ENCODE assay signal across 25 cellular contexts in the genomic region with DNA sequence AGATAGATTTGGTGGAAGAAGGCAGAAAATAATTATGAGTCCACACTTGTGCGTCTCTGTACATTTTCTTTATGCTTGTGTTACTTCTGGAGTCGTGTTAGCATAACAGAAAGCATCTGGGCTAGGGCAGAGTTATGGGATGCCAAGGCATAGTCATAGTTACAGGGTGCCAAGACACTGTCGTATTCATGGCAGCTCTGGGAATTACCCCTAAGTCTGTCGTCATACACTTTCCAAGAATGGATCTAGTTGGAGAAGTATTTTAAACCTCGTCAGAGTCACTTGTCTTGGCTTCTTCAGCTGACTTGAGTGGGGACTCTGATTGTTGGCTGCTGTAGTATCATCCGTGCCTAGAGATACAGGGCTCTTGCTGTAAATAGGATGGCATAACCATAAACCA. TPM values are rescaled to one million over a fixed set of nuclear protein-coding genes. Genes with fewer than 3 reads are reported as not detected.
DNase-seq lines count a peak whose midpoint lies in the region; ATAC-seq and TF ChIP-seq lines count a peak whose summit lies in the region.
"Had no signal": no experiment of that assay in that cellular context is flagged by ENCODE, and none has a peak within 500 bp of the region (broad histone marks: within the 10 kb centered on the region; RNA-seq: fewer than 3 reads in every experiment).

No MANE protein-coding gene starts in this region.

- CTCF ChIA-PET in activated CD4-positive, alpha-beta T cell treated with anti-CD3 and anti-CD28 coated beads for 36 hours (lab: Charles Lee): interaction anchor here (0.7 to 11.5 kb wide), 5 partner anchors 13 to 209 kb away, joined by 3 to 132 read pairs (median 6); no protein-coding TSS in a partner anchor
- CTCF ChIA-PET in CD4-positive, alpha-beta T cell (lab: Charles Lee): interaction anchor here (0.8 to 2.5 kb wide), 4 partner anchors 11 to 28 kb away, joined by 3 to 10 read pairs (median 7); a partner anchor contains a TSS
- CTCF ChIA-PET in T-cell (lab: Charles Lee): interaction anchor here (0.6 kb wide), 2 partner anchors 10 to 144 kb away, joined by 3 read pairs; no protein-coding TSS in a partner anchor

- H3K9me3 ChIP-seq in CD4-positive, alpha-beta T cell (ENCODE audit: control insufficient read depth, low read length): no peaks in the 10 kb centered on the region
- no peaks in the 10 kb centered on the region for H3K9me3 ChIP-seq in prostate gland
- H3K9me3 ChIP-seq: body of pancreas had no signal

- H3K9me3 Mint-ChIP-seq in activated CD4-positive, alpha-beta T cell treated with anti-CD3 and anti-CD28 coated beads for 36 hours (ENCODE audit: low read depth): peaks cover 3% of the 10 kb centered on the region
- no peaks in the 10 kb centered on the region for H3K9me3 Mint-ChIP-seq in CD4-positive, alpha-beta T cell
- peaks cover 0 to 2% (median 0%) of the 10 kb centered on the region in 3 donors for H3K9me3 Mint-ChIP-seq in T-cell
- no peaks in the 10 kb centered on the region for H3K9me3 Mint-ChIP-seq in effector memory CD8-positive, alpha-beta T cell
- H3K9me3 Mint-ChIP-seq: type B pancreatic cell had no signal

- POLR2A ChIA-PET in activated CD4-positive, alpha-beta T cell treated with anti-CD3 and anti-CD28 coated beads for 36 hours (lab: Charles Lee): no interaction called here
- POLR2A ChIA-PET in CD4-positive, alpha-beta T cell (lab: Charles Lee): interaction anchor here (2.4 to 5.1 kb wide), 4 partner anchors 12 to 28 kb away, joined by 7 to 27 read pairs (median 14); a partner anchor contains a TSS
- POLR2A ChIA-PET in T-cell (lab: Charles Lee): interaction anchor here in 1 of 2 donors (0.9 kb wide), 1 partner anchor 13 kb away, joined by 3 read pairs; no protein-coding TSS in a partner anchor

- no peaks in the 10 kb centered on the region for H3K27me3 Mint-ChIP-seq in activated CD4-positive, alpha-beta T cell treated with anti-CD3 and anti-CD28 coated beads for 36 hours
- no peaks in the 10 kb centered on the region for H3K27me3 Mint-ChIP-seq in CD4-positive, alpha-beta T cell
- H3K27me3 Mint-ChIP-seq in T-cell: no peaks in the 10 kb centered on the region
- H3K27me3 Mint-ChIP-seq in effector memory CD8-positive, alpha-beta T cell: no peaks in the 10 kb centered on the region
- H3K27me3 Mint-ChIP-seq: progenitor cell of endocrine pancreas, type B pancreatic cell had no signal

- WGBS in prostate gland: 85% methylated on average over 6 of the region's 6 CpGs

- peak overlapping the region; percentile 30 for H3K4me3 Mint-ChIP-seq in activated CD4-positive, alpha-beta T cell treated with anti-CD3 and anti-CD28 coated beads for 36 hours
- peak overlapping the region; percentile 54 for H3K4me3 Mint-ChIP-seq in CD4-positive, alpha-beta T cell
- H3K4me3 Mint-ChIP-seq in T-cell: peak overlapping the region; percentile 3 to 52 (median 6)
- peak overlapping the region in 1 of 2 donors; percentile 13 for H3K4me3 Mint-ChIP-seq in effector memory CD8-positive, alpha-beta T cell
- H3K4me3 Mint-ChIP-seq: type B pancreatic cell had no signal

- no peaks in the 10 kb centered on the region for H3K4me1 ChIP-seq in prostate gland (replicated peaks)
- H3K4me1 ChIP-seq: body of pancreas, foreskin keratinocyte had no signal

- peaks cover 84% of the 10 kb centered on the region for H3K4me1 Mint-ChIP-seq in activated CD4-positive, alpha-beta T cell treated with anti-CD3 and anti-CD28 coated beads for 36 hours
- H3K4me1 Mint-ChIP-seq in CD4-positive, alpha-beta T cell (ENCODE audit: low read depth): peaks cover 83% of the 10 kb centered on the region
- H3K4me1 Mint-ChIP-seq in T-cell: peaks cover 84 to 86% (median 85%) of the 10 kb centered on the region in 3 donors
- H3K4me1 Mint-ChIP-seq in effector memory CD8-positive, alpha-beta T cell (ENCODE audit: low read depth in 2 of 2): peaks cover 38 to 62% of the 10 kb centered on the region in 2 donors

- no peak for TF ChIP-seq POLR2A in prostate gland (IDR thresholded peaks at IDR 0.05)

- intact Hi-C loops in activated CD4-positive, alpha-beta T cell treated with anti-CD3 and anti-CD28 coated beads for 36 hours (cut with DNase I, micrococcal nuclease): loop anchor here in 1 of 2 experiments (10.0 kb wide), 2 partner anchors 503 to 1847 kb away; a partner anchor contains a TSS
- intact Hi-C loops in CD4-positive, alpha-beta T cell (cut with DNase I, micrococcal nuclease): loop anchor here (2.0 kb wide), 2 partner anchors 19 to 27 kb away; a partner anchor contains a TSS
- intact Hi-C loops in prostate gland (cut with DNase I): no loop called here

- no peak overlapping the region for H3K4me3 ChIP-seq in prostate gland
- H3K4me3 ChIP-seq: body of pancreas had no signal

- ATAC-seq in activated CD4-positive, alpha-beta T cell treated with anti-CD3 and anti-CD28 coated beads for 36 hours: peak; percentile 21
- no peak for ATAC-seq in CD4-positive, alpha-beta T cell (ENCODE audit: poor library complexity)
- ATAC-seq in T-cell (replicated peaks in 1 of 4) (no peak), GM18873 (IDR thresholded peaks at IDR 0.05; ENCODE audit: low FRiP score, unreplicated experiment) (no peak)
- ATAC-seq in effector memory CD8-positive, alpha-beta T cell (replicated peaks): no peak
- ATAC-seq: body of pancreas, foreskin keratinocyte, left cardiac atrium, Panc1 had no signal

- H3K27ac Mint-ChIP-seq in activated CD4-positive, alpha-beta T cell treated with anti-CD3 and anti-CD28 coated beads for 36 hours: peak overlapping the region; percentile 83
- peak overlapping the region; percentile 87 for H3K27ac Mint-ChIP-seq in CD4-positive, alpha-beta T cell
- H3K27ac Mint-ChIP-seq in T-cell: peak overlapping the region; percentile 74 to 80
- H3K27ac Mint-ChIP-seq in effector memory CD8-positive, alpha-beta T cell: peak overlapping the region; percentile 9 to 75
- H3K27ac Mint-ChIP-seq: progenitor cell of endocrine pancreas, type B pancreatic cell had no signal

- DNase-seq in activated CD4-positive, alpha-beta T cell treated with anti-CD3 and anti-CD28 coated beads for 36 hours: no peak
- no peak for DNase-seq in activated CD4-positive, alpha-beta T cell treated with anti-CD3 and anti-CD28 coated beads for 4 hours
- DNase-seq in CD4-positive, alpha-beta T cell: no peak
- DNase-seq in T-cell (no peak), prostate gland (ENCODE audit: low spot score) (no peak), DMS114 treated with DMSO at 0.1 percent for 48 hours (lab: John Stamatoyannopoulos, UW; ENCODE audit: unreplicated experiment) (no peak)
- no peak for DNase-seq in effector memory CD8-positive, alpha-beta T cell
- DNase-seq: 8988T; body of pancreas; DMS79; foreskin keratinocyte; KG1; left cardiac atrium; mammary epithelial cell; NCI-H1436 treated with DMSO at 0.1 percent for 48 hours; NCI-H2107; NCI-H524; SIG-M5; stimulated activated CD4-positive, alpha-beta T cell treated with anti-CD3 and anti-CD28 coated beads, Interleukin-15, amount 100 ng/mL, for 24 hours had no signal

- no peak for TF ChIP-seq CTCF in CD4-positive, alpha-beta T cell (IDR thresholded peaks at IDR 0.05)
- TF ChIP-seq CTCF in prostate gland (IDR thresholded peaks at IDR 0.05): no peak

- H3K27me3 ChIP-seq in CD4-positive, alpha-beta T cell (ENCODE audit: control insufficient read depth, insufficient read depth, low read length): no peaks in the 10 kb centered on the region
- H3K27me3 ChIP-seq in prostate gland (replicated peaks; ENCODE audit: insufficient read depth): no peaks in the 10 kb centered on the region
- H3K27me3 ChIP-seq: body of pancreas, foreskin keratinocyte had no signal

- H3K27ac ChIP-seq in CD4-positive, alpha-beta T cell (ENCODE audit: low read depth, low read length): no peak overlapping the region
- H3K27ac ChIP-seq in prostate gland: no peak overlapping the region
- H3K27ac ChIP-seq: body of pancreas, epithelial cell of prostate, foreskin keratinocyte had no signal

- no peaks in the 10 kb centered on the region for H3K36me3 ChIP-seq in prostate gland

- peaks cover 11% of the 10 kb centered on the region for H3K36me3 Mint-ChIP-seq in activated CD4-positive, alpha-beta T cell treated with anti-CD3 and anti-CD28 coated beads for 36 hours (ENCODE audit: low read depth)
- H3K36me3 Mint-ChIP-seq in CD4-positive, alpha-beta T cell (ENCODE audit: low read depth): peaks cover 41% of the 10 kb centered on the region
- peaks cover 28% of the 10 kb centered on the region for H3K36me3 Mint-ChIP-seq in T-cell
- H3K36me3 Mint-ChIP-seq in effector memory CD8-positive, alpha-beta T cell (ENCODE audit: insufficient read depth): peaks cover 16% of the 10 kb centered on the region
- H3K36me3 Mint-ChIP-seq: type B pancreatic cell had no signal

RNA-seq across cellular contexts. Expression of a gene that starts 27.8 kb away (rescaled TPM):
- total RNA-seq in activated CD4-positive, alpha-beta T cell treated with anti-CD3 and anti-CD28 coated beads for 36 hours: 10 to 100 TPM; 49.4 to 53.1 TPM
- 100 to 1,000 TPM; 202 to 225 TPM for total RNA-seq in CD4-positive, alpha-beta T cell
- total RNA-seq in T-cell (100 to 1,000 TPM; 120 to 274 (median 243) TPM), prostate gland (10 to 100 TPM in 1 of 2 donors, 1 to 10 TPM in 1; 6.7 to 14.0 TPM)
- total RNA-seq: HT-29 had no signal
